Comparison of ENCODE assay signal across 1 cellular context in genomic region chr16:19517424-19518089, GRCh38.
TF ChIP-seq lines count a peak whose summit lies in the region.

No MANE protein-coding gene starts in this region.

TF ChIP-seq in HepG2, 621 proteins besides CTCF, POLR2A, EP300 and RAD21:
- TF ChIP-seq ARID3A (IDR thresholded peaks at IDR 0.05; ENCODE audit: low read depth, low read length) (0 out of 2 replicates have a peak, but pooled peaks have one; percentile 19), MAFK (conservative IDR thresholded peaks at IDR 0.05 in 1 of 2, IDR thresholded peaks at IDR 0.05 in 1 of 2; ENCODE audit: low read length in 2 of 2) (peak; percentile 38 to 52), ZNF629 (CRISPR knock-in tag; conservative IDR thresholded peaks at IDR 0.05) (0 out of 2 replicates have a peak, but pooled peaks have one; percentile 4), HIVEP1 (CRISPR knock-in tag; IDR thresholded peaks at IDR 0.05) (no peak), ZBTB43 (CRISPR knock-in tag; conservative IDR thresholded peaks at IDR 0.05) (no peak), MAFF (IDR thresholded peaks at IDR 0.05; ENCODE audit: low read depth, low read length) (peak; percentile 57)
TF ChIP-seq in HepG2: peak in this region for 4.
